8 cellular contexts compared by ENCODE assay signal in genomic region chr17:4789701-4789950, GRCh38.
DNase-seq lines count a peak whose midpoint lies in the region; ATAC-seq and TF ChIP-seq lines count a peak whose summit lies in the region.

No MANE protein-coding gene starts in this region.

- no peaks in the 10 kb centered on the region for H3K9me3 ChIP-seq in DND-41 (ENCODE audit: insufficient read depth, low read length, severe bottlenecking)
- no peaks in the 10 kb centered on the region for H3K9me3 ChIP-seq in effector memory CD4-positive, alpha-beta T cell (ENCODE audit: control insufficient read depth, low read length)
- H3K9me3 ChIP-seq in neutrophil = no peaks in the 10 kb centered on the region

- H3K79me2 ChIP-seq in DND-41 (ENCODE audit: insufficient read depth, low read length) = peaks cover 2% of the 10 kb centered on the region; the same call in 1 of the 2 replicates

- no peaks in the 10 kb centered on the region for H3K27me3 ChIP-seq in DND-41 (ENCODE audit: insufficient read depth, low read length, poor library complexity)
- peaks cover 15% of the 10 kb centered on the region for H3K27me3 ChIP-seq in effector memory CD4-positive, alpha-beta T cell (replicated peaks; ENCODE audit: control insufficient read depth, insufficient read depth, low read length, poor library complexity, severe bottlenecking)
- peaks cover 92% of the 10 kb centered on the region for H3K27me3 ChIP-seq in neutrophil

- no peaks in the 10 kb centered on the region for H3K36me3 ChIP-seq in DND-41 (ENCODE audit: insufficient read depth, low read length)
- H3K36me3 ChIP-seq in effector memory CD4-positive, alpha-beta T cell (ENCODE audit: control insufficient read depth, insufficient read depth, low read length) = no peaks in the 10 kb centered on the region
- no peaks in the 10 kb centered on the region for H3K36me3 ChIP-seq in neutrophil

- no peaks in the 10 kb centered on the region for H4K20me1 ChIP-seq in DND-41 (ENCODE audit: insufficient read depth, low read length)

- ATAC-seq in DND-41 (ENCODE audit: insufficient read depth, low read depth) (no peak), HG02623 (IDR thresholded peaks at IDR 0.05; ENCODE audit: unreplicated experiment) (no peak)

- peak overlapping the region; percentile 98 for H3K4me2 ChIP-seq in DND-41 (ENCODE audit: insufficient read depth, low read length)

- TF ChIP-seq CTCF in DND-41 (IDR thresholded peaks at IDR 0.05; ENCODE audit: borderline replicate concordance, extremely low read depth, low read length, poor library complexity, severe bottlenecking) (no peak), LNCaP clone FGC (IDR thresholded peaks at IDR 0.05; ENCODE audit: control insufficient read depth, extremely low read depth, insufficient read depth) (no peak), neutrophil (IDR thresholded peaks at IDR 0.05) (no peak)

- intact Hi-C loops in posterior cingulate gyrus (cut with DNase I) = loop anchor here (5.0 kb wide), 3 partner anchors 48 to 113 kb away; partner anchors contain the start of genes CHRNE and MED11

- DNase-seq in DND-41 (no peak), LNCaP clone FGC (ENCODE audit: low read depth) (no peak), islet precursor cell (no peak), posterior cingulate gyrus (no peak), COLO668 (lab: John Stamatoyannopoulos, UW; ENCODE audit: unreplicated experiment) (no peak)
- no peak for DNase-seq in effector memory CD4-positive, alpha-beta T cell

- H3K4me3 ChIP-seq in DND-41 (ENCODE audit: low read depth in 1 of 2, low read length in 2 of 2) (peak overlapping the region; percentile 62 to 70), LNCaP clone FGC (ENCODE audit: low read depth, low read length) (peak overlapping the region; percentile 78), neutrophil (ENCODE audit: low read depth in 1 of 2, low read length in 1 of 2) (peak overlapping the region; percentile 79 to 84)
- peak overlapping the region; percentile 62 for H3K4me3 ChIP-seq in effector memory CD4-positive, alpha-beta T cell (ENCODE audit: insufficient read depth, low read depth, low read length, poor library complexity, severe bottlenecking)

- H3K27ac ChIP-seq in DND-41 (ENCODE audit: low read length) (peak overlapping the region; percentile 62), neutrophil (peak overlapping the region; percentile 90)
- H3K27ac ChIP-seq in effector memory CD4-positive, alpha-beta T cell (ENCODE audit: insufficient read depth, low read length, poor library complexity, severe bottlenecking) = peak overlapping the region; percentile 77

- H3K9ac ChIP-seq in DND-41 (ENCODE audit: low read depth, low read length) = peak overlapping the region; percentile 89

- peak overlapping the region; percentile 96 for H2AFZ ChIP-seq in DND-41 (ENCODE audit: low read depth, low read length)

- H3K4me1 ChIP-seq in DND-41 (ENCODE audit: insufficient read depth, low read length) (peaks cover 20% of the 10 kb centered on the region), neutrophil (ENCODE audit: control insufficient read depth in 1 of 2, insufficient read depth in 1 of 2, low read depth in 1 of 2, low read length in 1 of 2) (peaks cover 24 to 34% of the 10 kb centered on the region in 2 experiments)
- peaks cover 20% of the 10 kb centered on the region for H3K4me1 ChIP-seq in effector memory CD4-positive, alpha-beta T cell (ENCODE audit: control insufficient read depth, insufficient read depth, low read length, poor library complexity, severe bottlenecking)
